19 cellular contexts compared by ENCODE assay signal in the genomic region with DNA sequence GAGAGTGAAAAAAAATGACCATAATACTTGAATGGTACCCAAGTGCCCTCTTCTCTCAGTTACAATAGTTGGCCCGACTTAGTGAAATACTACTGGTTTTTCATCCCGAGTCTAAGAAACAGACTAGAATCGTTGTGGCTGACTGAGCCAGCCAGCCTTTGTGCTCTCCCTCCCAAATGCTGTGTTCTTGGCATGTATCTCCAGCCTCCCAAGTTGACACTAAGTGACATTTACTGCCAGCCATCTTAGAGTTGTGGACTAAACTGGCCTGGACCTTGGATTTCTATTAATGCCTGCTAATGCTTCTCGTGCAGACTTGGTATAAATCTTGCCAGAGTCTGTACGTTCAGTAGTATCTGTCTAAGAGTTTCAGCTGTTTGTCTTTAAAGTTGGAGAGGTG.
DNase-seq lines count a peak whose midpoint lies in the region; ATAC-seq and TF ChIP-seq lines count a peak whose summit lies in the region.
"Had no signal": no experiment of that assay in that cellular context is flagged by ENCODE, and none has a peak within 500 bp of the region (broad histone marks: within the 10 kb centered on the region; RNA-seq: fewer than 3 reads in every experiment).

No MANE protein-coding gene starts in this region.

- DNase-seq in natural killer cell treated with Interleukin-12 subunit alpha and Interleukin-12 subunit beta and Interleukin-15 and Interleukin-18, amount 100 ng/mL, for 72 hours (ENCODE audit: low spot score) = no peak
- DNase-seq in natural killer cell (no peak), foreskin keratinocyte (no peak), DMS53 (lab: John Stamatoyannopoulos, UW) (no peak), Right ventricle myocardium inferior (ENCODE audit: missing footprints) (no peak)
- no peak for DNase-seq in effector CD8-positive, alpha-beta T cell (lab: John Stamatoyannopoulos, UW)
- DNase-seq: 8988T, GDM1, GM23248, Kasumi-1, MG63, NCI-H1048, NCI-H2081 had no signal

- no peaks in the 10 kb centered on the region for H3K9me3 Mint-ChIP-seq in natural killer cell treated with Interleukin-12 subunit alpha and Interleukin-12 subunit beta and Interleukin-15 and Interleukin-18, amount 100 ng/mL, for 72 hours
- no peaks in the 10 kb centered on the region for H3K9me3 Mint-ChIP-seq in natural killer cell
- H3K9me3 Mint-ChIP-seq: IgD-negative memory B cell had no signal

- H3K36me3 ChIP-seq in rectal smooth muscle tissue (ENCODE audit: control insufficient read depth, insufficient read depth, low read length) = peaks cover 10% of the 10 kb centered on the region
- H3K36me3 ChIP-seq: HAP-1, MG63 had no signal

- H3K4me3 Mint-ChIP-seq in natural killer cell treated with Interleukin-12 subunit alpha and Interleukin-12 subunit beta and Interleukin-15 and Interleukin-18, amount 100 ng/mL, for 72 hours = no peak overlapping the region
- H3K4me3 Mint-ChIP-seq in natural killer cell = no peak overlapping the region
- H3K4me3 Mint-ChIP-seq: B cell, IgD-negative memory B cell had no signal

- H3K27me3 ChIP-seq in foreskin keratinocyte (peaks cover 15% of the 10 kb centered on the region), rectal smooth muscle tissue (ENCODE audit: control insufficient read depth, insufficient read depth, low read length) (no peaks in the 10 kb centered on the region)
- H3K27me3 ChIP-seq: MG63 had no signal

- peak overlapping the region; percentile 21 for H3K27ac ChIP-seq in foreskin keratinocyte
- H3K27ac ChIP-seq in rectal smooth muscle tissue (ENCODE audit: low read depth, low read length) = peak overlapping the region; percentile 18
- H3K27ac ChIP-seq: GM23248 had no signal

- H3K4me1 Mint-ChIP-seq in natural killer cell treated with Interleukin-12 subunit alpha and Interleukin-12 subunit beta and Interleukin-15 and Interleukin-18, amount 100 ng/mL, for 72 hours (ENCODE audit: low read depth in 2 of 2) = peaks cover 33 to 54% of the 10 kb centered on the region in 2 donors
- H3K4me1 Mint-ChIP-seq in natural killer cell = peaks cover 9 to 23% of the 10 kb centered on the region in 2 donors
- H3K4me1 Mint-ChIP-seq: B cell, IgD-negative memory B cell had no signal

- H3K27me3 Mint-ChIP-seq in natural killer cell treated with Interleukin-12 subunit alpha and Interleukin-12 subunit beta and Interleukin-15 and Interleukin-18, amount 100 ng/mL, for 72 hours = no peaks in the 10 kb centered on the region
- H3K27me3 Mint-ChIP-seq in natural killer cell (ENCODE audit: low read depth in 2 of 2) = no peaks in the 10 kb centered on the region
- H3K27me3 Mint-ChIP-seq: B cell, IgD-negative memory B cell had no signal

- peak overlapping the region; percentile 2 to 34 for H3K27ac Mint-ChIP-seq in natural killer cell treated with Interleukin-12 subunit alpha and Interleukin-12 subunit beta and Interleukin-15 and Interleukin-18, amount 100 ng/mL, for 72 hours
- H3K27ac Mint-ChIP-seq in natural killer cell = no peak overlapping the region
- H3K27ac Mint-ChIP-seq: B cell had no signal

- no peak overlapping the region for H3K9ac ChIP-seq in rectal smooth muscle tissue (ENCODE audit: low read length)
- H3K9ac ChIP-seq: GM23248 had no signal

- no peak for TF ChIP-seq CTCF in natural killer cell (IDR thresholded peaks at IDR 0.05)
- TF ChIP-seq CTCF in foreskin keratinocyte (conservative IDR thresholded peaks at IDR 0.05) = no peak

- H3K36me3 Mint-ChIP-seq in natural killer cell treated with Interleukin-12 subunit alpha and Interleukin-12 subunit beta and Interleukin-15 and Interleukin-18, amount 100 ng/mL, for 72 hours = peaks cover 56% of the 10 kb centered on the region
- H3K36me3 Mint-ChIP-seq in natural killer cell = peaks cover 23% of the 10 kb centered on the region

- no peak for ATAC-seq in natural killer cell treated with Interleukin-12 subunit alpha and Interleukin-12 subunit beta and Interleukin-15 and Interleukin-18, amount 100 ng/mL, for 72 hours
- ATAC-seq in natural killer cell (no peak), foreskin keratinocyte (no peak), HG02642 (IDR thresholded peaks at IDR 0.05; ENCODE audit: poor library complexity, unreplicated experiment) (no peak), Right ventricle myocardium inferior (no peak)
- ATAC-seq: Panc1 had no signal

- intact Hi-C loops in natural killer cell (cut with micrococcal nuclease) = no loop called here
- intact Hi-C loops in Right ventricle myocardium inferior (cut with DNase I) = no loop called here

- no peak overlapping the region for H3K4me3 ChIP-seq in rectal smooth muscle tissue (ENCODE audit: low read length)
- H3K4me3 ChIP-seq: GM23248, HAP-1, MG63 had no signal

- H3K4me1 ChIP-seq in foreskin keratinocyte (no peaks in the 10 kb centered on the region), rectal smooth muscle tissue (ENCODE audit: control insufficient read depth, insufficient read depth, low read length) (peaks cover 5% of the 10 kb centered on the region)
- H3K4me1 ChIP-seq: HAP-1 had no signal

Comparison
In these comparisons a context has a peak if more than half of its experiments do, and no peak if none do; other contexts are left out.
1. H3K27ac Mint-ChIP-seq: peak in natural killer cell treated with Interleukin-12 subunit alpha and Interleukin-12 subunit beta and Interleukin-15 and Interleukin-18, amount 100 ng/mL, for 72 hours (2 of 2); none in natural killer cell (0 of 2).